ENCODE assay signal across 13 cellular contexts in genomic region chr7:44150466-44150832, GRCh38. TPM values are rescaled to one million over a fixed set of nuclear protein-coding genes. Genes with fewer than 3 reads are reported as not detected.
DNase-seq lines count a peak whose midpoint lies in the region; ATAC-seq and TF ChIP-seq lines count a peak whose summit lies in the region.
"Had no signal": no experiment of that assay in that cellular context is flagged by ENCODE, and none has a peak within 500 bp of the region (broad histone marks: within the 10 kb centered on the region; RNA-seq: fewer than 3 reads in every experiment).

No MANE protein-coding gene starts in this region.

- peak; percentile 55 for DNase-seq in GM13976 (ENCODE audit: low spot score)
- DNase-seq in NAMALWA (ENCODE audit: low spot score) = peak; percentile 21
- peak; percentile 33 for DNase-seq in left lobe of liver (ENCODE audit: low spot score)
- DNase-seq in MG63 = no peak
- DNase-seq: activated naive CD4-positive, alpha-beta T cell; CD8-positive, alpha-beta memory T cell; left ventricle myocardium inferior; NCI-H748 treated with DMSO at 0.1 percent for 48 hours had no signal

- in situ Hi-C loops in GM13976 (cut with MboI; ENCODE audit: low sequenced_read_pairs, unreplicated experiment) = no loop called here

- ATAC-seq in GM21619 (IDR thresholded peaks at IDR 0.05; ENCODE audit: unreplicated experiment) (peak; percentile 54), left lobe of liver (no peak), GM19328 (IDR thresholded peaks at IDR 0.05; ENCODE audit: unreplicated experiment) (no peak), HG02981 (IDR thresholded peaks at IDR 0.05; ENCODE audit: unreplicated experiment) (no peak)
- ATAC-seq: stimulated activated effector memory CD8-positive, alpha-beta T cell treated with anti-CD3 and anti-CD28 coated beads, Interleukin-12 subunit alpha, Interleukin-12 subunit beta, amount 100 ng/mL, for 72 hours had no signal

- H3K4me3 ChIP-seq in MG63 = no peak overlapping the region
- H3K4me3 ChIP-seq: left ventricle myocardium inferior had no signal

- no peaks in the 10 kb centered on the region for H3K36me3 ChIP-seq in MG63
- H3K36me3 ChIP-seq: left ventricle myocardium inferior had no signal

- H3K9me3 ChIP-seq in MG63 = no peaks in the 10 kb centered on the region
- H3K9me3 ChIP-seq: left ventricle myocardium inferior had no signal

- no peak for TF ChIP-seq CTCF in GM13976 (IDR thresholded peaks at IDR 0.05; ENCODE audit: borderline replicate concordance, control extremely low read depth, extremely low read depth, insufficient read depth, missing control alignments)

- no peaks in the 10 kb centered on the region for H3K27me3 ChIP-seq in MG63

RNA-seq across cellular contexts. Expression of gene MYL7, which starts 9.3 kb away (rescaled TPM):
- not detected for total RNA-seq in left lobe of liver
- not detected in 2 replicates for total RNA-seq in MG63 (2014; rRNA removed; shearing (Covaris generic); ENCODE audit: low replicate concordance)
- total RNA-seq: CD8-positive, alpha-beta memory T cell; MCF 10A had no signal

RNA-seq across cellular contexts. Expression of gene POLD2, which starts 27.1 kb away (rescaled TPM):
- total RNA-seq in left lobe of liver = 78.3 TPM
- 146 and 186 TPM in 2 replicates for total RNA-seq in MG63 (2014; rRNA removed; shearing (Covaris generic); ENCODE audit: low replicate concordance)

RNA-seq across cellular contexts. Expression of gene GCK, which starts 38.8 kb away (rescaled TPM):
- total RNA-seq in left lobe of liver = 1.7 TPM
- not detected in 2 replicates for total RNA-seq in MG63 (2014; rRNA removed; shearing (Covaris generic); ENCODE audit: low replicate concordance)
- total RNA-seq: MCF 10A had no signal

RNA-seq across cellular contexts. Expression of gene AEBP1, which starts 46.3 kb away (rescaled TPM):
- total RNA-seq in left lobe of liver = 9.4 TPM
- total RNA-seq in MG63 (2014; rRNA removed; shearing (Covaris generic); ENCODE audit: low replicate concordance) = 36.8 and 45.8 TPM in 2 replicates
- total RNA-seq: MCF 10A had no signal

RNA-seq across cellular contexts. Expression of gene YKT6, which starts 50.3 kb away (rescaled TPM):
- 19.9 TPM for total RNA-seq in left lobe of liver
- 121 and 140 TPM in 2 replicates for total RNA-seq in MG63 (2014; rRNA removed; shearing (Covaris generic); ENCODE audit: low replicate concordance)
